Comparison of ENCODE assay signal across 1 cellular context in the genomic region with DNA sequence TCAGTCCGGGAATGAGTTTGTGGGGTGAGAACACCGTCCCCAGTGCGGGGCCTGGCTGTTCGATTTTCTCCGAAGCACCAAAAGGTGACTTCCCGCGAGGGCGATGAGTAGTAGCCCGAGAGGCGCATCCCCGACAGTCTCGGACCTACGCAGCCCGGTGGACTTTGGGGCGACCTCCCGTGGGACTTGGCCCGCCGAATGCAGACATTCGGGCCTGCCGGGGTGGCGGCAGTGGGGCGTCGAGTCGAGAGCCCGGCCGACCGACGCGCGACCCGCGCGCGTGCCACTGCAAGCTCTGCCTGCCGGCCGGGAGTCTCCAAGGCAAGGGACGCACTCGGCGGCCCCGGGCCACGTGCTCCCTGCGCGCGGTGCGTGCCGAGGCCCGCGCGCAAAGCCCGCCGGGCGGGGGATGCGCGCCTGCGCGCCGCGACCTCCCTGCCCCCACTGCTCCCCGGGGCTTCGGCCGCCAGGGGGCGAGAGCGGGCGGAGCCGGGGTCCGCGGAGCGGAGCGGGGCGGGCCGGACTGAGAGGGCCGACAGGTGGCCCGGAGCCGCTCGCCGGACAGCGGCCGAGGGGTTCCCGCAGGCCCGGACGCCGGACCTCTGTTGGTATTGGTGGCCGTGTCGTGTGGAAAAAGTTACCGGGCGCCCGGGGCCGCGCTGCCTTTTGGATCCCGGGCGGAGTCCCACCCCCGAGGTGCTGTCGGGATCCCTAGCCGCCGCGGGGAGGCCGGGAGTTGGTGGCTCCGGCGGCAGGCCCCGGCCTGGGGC.
TF ChIP-seq lines count a peak whose summit lies in the region.

No MANE protein-coding gene starts in this region.

TF ChIP-seq in GM12878, 131 proteins besides CTCF, POLR2A, EP300 and RAD21 (continues in another document):
- TF ChIP-seq IKZF2 (IDR thresholded peaks at IDR 0.05), result no peak
- TF ChIP-seq, protein P1, sequence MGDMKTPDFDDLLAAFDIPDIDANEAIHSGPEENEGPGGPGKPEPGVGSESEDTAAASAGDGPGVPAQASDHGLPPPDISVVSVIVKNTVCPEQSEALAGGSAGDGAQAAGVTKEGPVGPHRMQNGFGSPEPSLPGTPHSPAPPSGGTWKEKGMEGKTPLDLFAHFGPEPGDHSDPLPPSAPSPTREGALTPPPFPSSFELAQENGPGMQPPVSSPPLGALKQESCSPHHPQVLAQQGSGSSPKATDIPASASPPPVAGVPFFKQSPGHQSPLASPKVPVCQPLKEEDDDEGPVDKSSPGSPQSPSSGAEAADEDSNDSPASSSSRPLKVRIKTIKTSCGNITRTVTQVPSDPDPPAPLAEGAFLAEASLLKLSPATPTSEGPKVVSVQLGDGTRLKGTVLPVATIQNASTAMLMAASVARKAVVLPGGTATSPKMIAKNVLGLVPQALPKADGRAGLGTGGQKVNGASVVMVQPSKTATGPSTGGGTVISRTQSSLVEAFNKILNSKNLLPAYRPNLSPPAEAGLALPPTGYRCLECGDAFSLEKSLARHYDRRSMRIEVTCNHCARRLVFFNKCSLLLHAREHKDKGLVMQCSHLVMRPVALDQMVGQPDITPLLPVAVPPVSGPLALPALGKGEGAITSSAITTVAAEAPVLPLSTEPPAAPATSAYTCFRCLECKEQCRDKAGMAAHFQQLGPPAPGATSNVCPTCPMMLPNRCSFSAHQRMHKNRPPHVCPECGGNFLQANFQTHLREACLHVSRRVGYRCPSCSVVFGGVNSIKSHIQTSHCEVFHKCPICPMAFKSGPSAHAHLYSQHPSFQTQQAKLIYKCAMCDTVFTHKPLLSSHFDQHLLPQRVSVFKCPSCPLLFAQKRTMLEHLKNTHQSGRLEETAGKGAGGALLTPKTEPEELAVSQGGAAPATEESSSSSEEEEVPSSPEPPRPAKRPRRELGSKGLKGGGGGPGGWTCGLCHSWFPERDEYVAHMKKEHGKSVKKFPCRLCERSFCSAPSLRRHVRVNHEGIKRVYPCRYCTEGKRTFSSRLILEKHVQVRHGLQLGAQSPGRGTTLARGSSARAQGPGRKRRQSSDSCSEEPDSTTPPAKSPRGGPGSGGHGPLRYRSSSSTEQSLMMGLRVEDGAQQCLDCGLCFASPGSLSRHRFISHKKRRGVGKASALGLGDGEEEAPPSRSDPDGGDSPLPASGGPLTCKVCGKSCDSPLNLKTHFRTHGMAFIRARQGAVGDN (IDR thresholded peaks at IDR 0.05), result peak; percentile 98
- TF ChIP-seq KAT2A (conservative IDR thresholded peaks at IDR 0.05; ENCODE audit: control insufficient read depth, low read depth, low read length), result no peak
- no peak for TF ChIP-seq SUZ12 (IDR thresholded peaks at IDR 0.05; ENCODE audit: unreplicated experiment)
- TF ChIP-seq ZSCAN29 (IDR thresholded peaks at IDR 0.05), result peak; percentile 70; the same call in 1 of the 2 replicates
- TF ChIP-seq POU2F2 (IDR thresholded peaks at IDR 0.05; ENCODE audit: borderline replicate concordance, low read depth, low read length), result peak; percentile 59; the same call in 2 of the 3 replicates
- peak; percentile 53 for TF ChIP-seq NR2C1 (IDR thresholded peaks at IDR 0.05)
- no peak for TF ChIP-seq RBBP5 (conservative IDR thresholded peaks at IDR 0.05)
- no peak; the same call in 1 of the 2 replicates for TF ChIP-seq ZBED1 (IDR thresholded peaks at IDR 0.05; ENCODE audit: borderline replicate concordance)
- no peak for TF ChIP-seq CREB1 (IDR thresholded peaks at IDR 0.05; ENCODE audit: low read depth)
- peak in 1 of 2 experiments; percentile 62; a peak in 1 of 3 replicates for TF ChIP-seq EGR1 (IDR thresholded peaks at IDR 0.05; ENCODE audit: borderline replicate concordance in 1 of 2, low read depth in 2 of 2, low read length in 2 of 2)
- no peak for TF ChIP-seq HDAC6 (IDR thresholded peaks at IDR 0.05; ENCODE audit: unreplicated experiment)
- TF ChIP-seq SPI1 (IDR thresholded peaks at IDR 0.05; ENCODE audit: borderline replicate concordance, insufficient read depth, low read depth, low read length), result no peak
- TF ChIP-seq MEF2B (IDR thresholded peaks at IDR 0.05; ENCODE audit: partially characterized antibody, poor library complexity, severe bottlenecking), result peak; percentile 45
- TF ChIP-seq, protein P2, sequence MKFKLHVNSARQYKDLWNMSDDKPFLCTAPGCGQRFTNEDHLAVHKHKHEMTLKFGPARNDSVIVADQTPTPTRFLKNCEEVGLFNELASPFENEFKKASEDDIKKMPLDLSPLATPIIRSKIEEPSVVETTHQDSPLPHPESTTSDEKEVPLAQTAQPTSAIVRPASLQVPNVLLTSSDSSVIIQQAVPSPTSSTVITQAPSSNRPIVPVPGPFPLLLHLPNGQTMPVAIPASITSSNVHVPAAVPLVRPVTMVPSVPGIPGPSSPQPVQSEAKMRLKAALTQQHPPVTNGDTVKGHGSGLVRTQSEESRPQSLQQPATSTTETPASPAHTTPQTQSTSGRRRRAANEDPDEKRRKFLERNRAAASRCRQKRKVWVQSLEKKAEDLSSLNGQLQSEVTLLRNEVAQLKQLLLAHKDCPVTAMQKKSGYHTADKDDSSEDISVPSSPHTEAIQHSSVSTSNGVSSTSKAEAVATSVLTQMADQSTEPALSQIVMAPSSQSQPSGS (IDR thresholded peaks at IDR 0.05; ENCODE audit: low read length), result no peak
- no peak for TF ChIP-seq ZNF384 (IDR thresholded peaks at IDR 0.05; ENCODE audit: borderline replicate concordance, low read depth, low read length)
- no peak for TF ChIP-seq ATF7 (IDR thresholded peaks at IDR 0.05; ENCODE audit: low read depth)
- 0 out of 2 replicates have a peak, but pooled peaks have one; percentile 47 for TF ChIP-seq MEF2A (IDR thresholded peaks at IDR 0.05; ENCODE audit: insufficient read depth, low read depth, low read length)
- TF ChIP-seq STAT3 (IDR thresholded peaks at IDR 0.05; ENCODE audit: low read depth, low read length), result no peak
- 0 out of 2 replicates have a peak, but pooled peaks have one; percentile 27 for TF ChIP-seq CREM (IDR thresholded peaks at IDR 0.05; ENCODE audit: low read depth)
- TF ChIP-seq ZNF24 (IDR thresholded peaks at IDR 0.05), result peak; percentile 64; the same call in 1 of the 2 replicates
- TF ChIP-seq, protein P3, sequence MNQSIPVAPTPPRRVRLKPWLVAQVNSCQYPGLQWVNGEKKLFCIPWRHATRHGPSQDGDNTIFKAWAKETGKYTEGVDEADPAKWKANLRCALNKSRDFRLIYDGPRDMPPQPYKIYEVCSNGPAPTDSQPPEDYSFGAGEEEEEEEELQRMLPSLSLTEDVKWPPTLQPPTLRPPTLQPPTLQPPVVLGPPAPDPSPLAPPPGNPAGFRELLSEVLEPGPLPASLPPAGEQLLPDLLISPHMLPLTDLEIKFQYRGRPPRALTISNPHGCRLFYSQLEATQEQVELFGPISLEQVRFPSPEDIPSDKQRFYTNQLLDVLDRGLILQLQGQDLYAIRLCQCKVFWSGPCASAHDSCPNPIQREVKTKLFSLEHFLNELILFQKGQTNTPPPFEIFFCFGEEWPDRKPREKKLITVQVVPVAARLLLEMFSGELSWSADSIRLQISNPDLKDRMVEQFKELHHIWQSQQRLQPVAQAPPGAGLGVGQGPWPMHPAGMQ (IDR thresholded peaks at IDR 0.05; ENCODE audit: borderline replicate concordance), result no peak
- TF ChIP-seq SIX5 (IDR thresholded peaks at IDR 0.05; ENCODE audit: low read depth, low read length, severe bottlenecking), result peak; percentile 10
- peak; percentile 92 to 98 for TF ChIP-seq BHLHE40 (IDR thresholded peaks at IDR 0.05; ENCODE audit: borderline replicate concordance in 1 of 2, low read depth in 2 of 2, low read length in 1 of 2)
- TF ChIP-seq YY1 (IDR thresholded peaks at IDR 0.05; ENCODE audit: low read depth, low read length), result peak; percentile 87
- TF ChIP-seq, protein P4, sequence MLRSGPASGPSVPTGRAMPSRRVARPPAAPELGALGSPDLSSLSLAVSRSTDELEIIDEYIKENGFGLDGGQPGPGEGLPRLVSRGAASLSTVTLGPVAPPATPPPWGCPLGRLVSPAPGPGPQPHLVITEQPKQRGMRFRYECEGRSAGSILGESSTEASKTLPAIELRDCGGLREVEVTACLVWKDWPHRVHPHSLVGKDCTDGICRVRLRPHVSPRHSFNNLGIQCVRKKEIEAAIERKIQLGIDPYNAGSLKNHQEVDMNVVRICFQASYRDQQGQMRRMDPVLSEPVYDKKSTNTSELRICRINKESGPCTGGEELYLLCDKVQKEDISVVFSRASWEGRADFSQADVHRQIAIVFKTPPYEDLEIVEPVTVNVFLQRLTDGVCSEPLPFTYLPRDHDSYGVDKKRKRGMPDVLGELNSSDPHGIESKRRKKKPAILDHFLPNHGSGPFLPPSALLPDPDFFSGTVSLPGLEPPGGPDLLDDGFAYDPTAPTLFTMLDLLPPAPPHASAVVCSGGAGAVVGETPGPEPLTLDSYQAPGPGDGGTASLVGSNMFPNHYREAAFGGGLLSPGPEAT (IDR thresholded peaks at IDR 0.05; ENCODE audit: low read depth), result no peak; the same call in 1 of the 2 replicates
- no peak for TF ChIP-seq ESRRA (IDR thresholded peaks at IDR 0.05; ENCODE audit: low read length)
- peak; percentile 87 for TF ChIP-seq TCF12 (IDR thresholded peaks at IDR 0.05; ENCODE audit: low read depth, low read length)
- TF ChIP-seq MTA2 (IDR thresholded peaks at IDR 0.05; ENCODE audit: low read depth), result no peak
- peak; percentile 87 for TF ChIP-seq TAF1 (IDR thresholded peaks at IDR 0.05; ENCODE audit: borderline replicate concordance, low read depth, low read length)
- TF ChIP-seq, protein P5, sequence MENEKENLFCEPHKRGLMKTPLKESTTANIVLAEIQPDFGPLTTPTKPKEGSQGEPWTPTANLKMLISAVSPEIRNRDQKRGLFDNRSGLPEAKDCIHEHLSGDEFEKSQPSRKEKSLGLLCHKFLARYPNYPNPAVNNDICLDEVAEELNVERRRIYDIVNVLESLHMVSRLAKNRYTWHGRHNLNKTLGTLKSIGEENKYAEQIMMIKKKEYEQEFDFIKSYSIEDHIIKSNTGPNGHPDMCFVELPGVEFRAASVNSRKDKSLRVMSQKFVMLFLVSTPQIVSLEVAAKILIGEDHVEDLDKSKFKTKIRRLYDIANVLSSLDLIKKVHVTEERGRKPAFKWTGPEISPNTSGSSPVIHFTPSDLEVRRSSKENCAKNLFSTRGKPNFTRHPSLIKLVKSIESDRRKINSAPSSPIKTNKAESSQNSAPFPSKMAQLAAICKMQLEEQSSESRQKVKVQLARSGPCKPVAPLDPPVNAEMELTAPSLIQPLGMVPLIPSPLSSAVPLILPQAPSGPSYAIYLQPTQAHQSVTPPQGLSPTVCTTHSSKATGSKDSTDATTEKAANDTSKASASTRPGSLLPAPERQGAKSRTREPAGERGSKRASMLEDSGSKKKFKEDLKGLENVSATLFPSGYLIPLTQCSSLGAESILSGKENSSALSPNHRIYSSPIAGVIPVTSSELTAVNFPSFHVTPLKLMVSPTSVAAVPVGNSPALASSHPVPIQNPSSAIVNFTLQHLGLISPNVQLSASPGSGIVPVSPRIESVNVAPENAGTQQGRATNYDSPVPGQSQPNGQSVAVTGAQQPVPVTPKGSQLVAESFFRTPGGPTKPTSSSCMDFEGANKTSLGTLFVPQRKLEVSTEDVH (IDR thresholded peaks at IDR 0.05; ENCODE audit: low read depth, partially characterized antibody), result no peak
- no peak for TF ChIP-seq YBX1 (IDR thresholded peaks at IDR 0.05)
- no peak for TF ChIP-seq EZH2 (IDR thresholded peaks at IDR 0.05; ENCODE audit: borderline replicate concordance, control insufficient read depth, low read depth, low read length)
- TF ChIP-seq RCOR1 (conservative IDR thresholded peaks at IDR 0.05; ENCODE audit: low read depth, low read length), result no peak
- TF ChIP-seq RFX5 (IDR thresholded peaks at IDR 0.05; ENCODE audit: low read depth, low read length), result no peak
- TF ChIP-seq MYB (IDR thresholded peaks at IDR 0.05; ENCODE audit: borderline replicate concordance, low read depth, low read length), result no peak
- TF ChIP-seq, protein P6, sequence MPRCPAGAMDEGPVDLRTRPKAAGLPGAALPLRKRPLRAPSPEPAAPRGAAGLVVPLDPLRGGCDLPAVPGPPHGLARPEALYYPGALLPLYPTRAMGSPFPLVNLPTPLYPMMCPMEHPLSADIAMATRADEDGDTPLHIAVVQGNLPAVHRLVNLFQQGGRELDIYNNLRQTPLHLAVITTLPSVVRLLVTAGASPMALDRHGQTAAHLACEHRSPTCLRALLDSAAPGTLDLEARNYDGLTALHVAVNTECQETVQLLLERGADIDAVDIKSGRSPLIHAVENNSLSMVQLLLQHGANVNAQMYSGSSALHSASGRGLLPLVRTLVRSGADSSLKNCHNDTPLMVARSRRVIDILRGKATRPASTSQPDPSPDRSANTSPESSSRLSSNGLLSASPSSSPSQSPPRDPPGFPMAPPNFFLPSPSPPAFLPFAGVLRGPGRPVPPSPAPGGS (IDR thresholded peaks at IDR 0.05; ENCODE audit: borderline replicate concordance, insufficient read depth, low read depth, low read length, poor library complexity, severe bottlenecking), result peak; percentile 63
- TF ChIP-seq EED (IDR thresholded peaks at IDR 0.05; ENCODE audit: low read depth), result no peak
- TF ChIP-seq, protein P7, sequence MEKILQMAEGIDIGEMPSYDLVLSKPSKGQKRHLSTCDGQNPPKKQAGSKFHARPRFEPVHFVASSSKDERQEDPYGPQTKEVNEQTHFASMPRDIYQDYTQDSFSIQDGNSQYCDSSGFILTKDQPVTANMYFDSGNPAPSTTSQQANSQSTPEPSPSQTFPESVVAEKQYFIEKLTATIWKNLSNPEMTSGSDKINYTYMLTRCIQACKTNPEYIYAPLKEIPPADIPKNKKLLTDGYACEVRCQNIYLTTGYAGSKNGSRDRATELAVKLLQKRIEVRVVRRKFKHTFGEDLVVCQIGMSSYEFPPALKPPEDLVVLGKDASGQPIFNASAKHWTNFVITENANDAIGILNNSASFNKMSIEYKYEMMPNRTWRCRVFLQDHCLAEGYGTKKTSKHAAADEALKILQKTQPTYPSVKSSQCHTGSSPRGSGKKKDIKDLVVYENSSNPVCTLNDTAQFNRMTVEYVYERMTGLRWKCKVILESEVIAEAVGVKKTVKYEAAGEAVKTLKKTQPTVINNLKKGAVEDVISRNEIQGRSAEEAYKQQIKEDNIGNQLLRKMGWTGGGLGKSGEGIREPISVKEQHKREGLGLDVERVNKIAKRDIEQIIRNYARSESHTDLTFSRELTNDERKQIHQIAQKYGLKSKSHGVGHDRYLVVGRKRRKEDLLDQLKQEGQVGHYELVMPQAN (conservative IDR thresholded peaks at IDR 0.05), result peak; percentile 84
- TF ChIP-seq, protein P8, sequence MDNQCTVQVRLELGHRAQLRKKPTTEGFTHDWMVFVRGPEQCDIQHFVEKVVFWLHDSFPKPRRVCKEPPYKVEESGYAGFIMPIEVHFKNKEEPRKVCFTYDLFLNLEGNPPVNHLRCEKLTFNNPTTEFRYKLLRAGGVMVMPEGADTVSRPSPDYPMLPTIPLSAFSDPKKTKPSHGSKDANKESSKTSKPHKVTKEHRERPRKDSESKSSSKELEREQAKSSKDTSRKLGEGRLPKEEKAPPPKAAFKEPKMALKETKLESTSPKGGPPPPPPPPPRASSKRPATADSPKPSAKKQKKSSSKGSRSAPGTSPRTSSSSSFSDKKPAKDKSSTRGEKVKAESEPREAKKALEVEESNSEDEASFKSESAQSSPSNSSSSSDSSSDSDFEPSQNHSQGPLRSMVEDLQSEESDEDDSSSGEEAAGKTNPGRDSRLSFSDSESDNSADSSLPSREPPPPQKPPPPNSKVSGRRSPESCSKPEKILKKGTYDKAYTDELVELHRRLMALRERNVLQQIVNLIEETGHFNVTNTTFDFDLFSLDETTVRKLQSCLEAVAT (IDR thresholded peaks at IDR 0.05), result peak; percentile 85
- 0 out of 2 replicates have a peak, but pooled peaks have one; percentile 31 for TF ChIP-seq HDGF (IDR thresholded peaks at IDR 0.05)
- peak; percentile 16; the same call in 1 of the 2 replicates for TF ChIP-seq SMC3 (IDR thresholded peaks at IDR 0.05; ENCODE audit: borderline replicate concordance, low read length)
- no peak for TF ChIP-seq TARDBP (IDR thresholded peaks at IDR 0.05; ENCODE audit: borderline replicate concordance)
- peak; percentile 57 for TF ChIP-seq HCFC1 (IDR thresholded peaks at IDR 0.05; ENCODE audit: low read length)
- TF ChIP-seq LARP7 (IDR thresholded peaks at IDR 0.05), result peak; percentile 98
